3 cellular contexts compared by ENCODE assay signal in genomic region chr2:241617431-241618154, GRCh38.
A peak's percentile ranks its signal among the peaks of the same experiment; 100 is the strongest.
TF ChIP-seq lines count a peak whose summit lies in the region.

No MANE protein-coding gene starts in this region.

TF ChIP-seq in HEK293, 187 proteins besides CTCF, POLR2A, EP300 and RAD21:
- TF ChIP-seq SP2 (tag by site-specific recombination; IDR thresholded peaks at IDR 0.05) (0 out of 2 replicates have a peak, but pooled peaks have one; percentile 9), REST (tag by site-specific recombination; IDR thresholded peaks at IDR 0.05) (peak; percentile 50; the same call in 1 of the 2 replicates), ZBTB17 (tag by site-specific recombination; IDR thresholded peaks at IDR 0.05) (peak; percentile 45; the same call in 1 of the 2 replicates), ZNF830 (tag by site-specific recombination; IDR thresholded peaks at IDR 0.05; ENCODE audit: low read depth) (no peak), ZNF335 (tag by site-specific recombination; conservative IDR thresholded peaks at IDR 0.05) (0 out of 2 replicates have a peak, but pooled peaks have one; percentile 13), ZNF350 (tag by site-specific recombination; IDR thresholded peaks at IDR 0.05) (no peak), PBX3 (CRISPR knock-in tag; IDR thresholded peaks at IDR 0.05) (no peak), ZNF76 (tag by site-specific recombination; IDR thresholded peaks at IDR 0.05; ENCODE audit: borderline replicate concordance, low read depth) (peak; percentile 56; the same call in 1 of the 2 replicates), PATZ1 (tag by site-specific recombination; IDR thresholded peaks at IDR 0.05) (no peak)

TF ChIP-seq in SK-N-SH, 30 proteins besides CTCF, POLR2A, EP300 and RAD21:
- TF ChIP-seq GABPA (IDR thresholded peaks at IDR 0.05; ENCODE audit: low read depth) = peak; percentile 63
- no peak for TF ChIP-seq TAF1 (IDR thresholded peaks at IDR 0.05; ENCODE audit: borderline replicate concordance, low read depth, low read length)
TF ChIP-seq in SK-N-SH: peak in this region for 1.

TF ChIP-seq in H1, 55 proteins besides CTCF, POLR2A, EP300 and RAD21:
- 0 out of 2 replicates have a peak, but pooled peaks have one; percentile 21 for TF ChIP-seq TAF1 (IDR thresholded peaks at IDR 0.05; ENCODE audit: low read depth, low read length)
- TF ChIP-seq SIX5 (IDR thresholded peaks at IDR 0.05; ENCODE audit: low read depth, low read length) = peak; percentile 79
- no peak for TF ChIP-seq BCL11A (IDR thresholded peaks at IDR 0.05; ENCODE audit: low read depth in 2 of 2, low read length in 2 of 2)
- TF ChIP-seq KDM5A (IDR thresholded peaks at IDR 0.05; ENCODE audit: low read length) = no peak
- peak; percentile 70; the same call in 1 of the 2 replicates for TF ChIP-seq GABPA (IDR thresholded peaks at IDR 0.05; ENCODE audit: borderline replicate concordance, insufficient read depth, low read length)
- peak; percentile 26; the same call in 1 of the 2 replicates for TF ChIP-seq YY1 (IDR thresholded peaks at IDR 0.05; ENCODE audit: low read depth, low read length)
- TF ChIP-seq SIN3A (conservative IDR thresholded peaks at IDR 0.05 in 1 of 2, IDR thresholded peaks at IDR 0.05 in 1 of 2; ENCODE audit: low read depth in 1 of 2, low read length in 2 of 2) = 0 out of 4 replicates have a peak, but pooled peaks of 1 of the 2 experiments have one; percentile 13
